In the genomic region with DNA sequence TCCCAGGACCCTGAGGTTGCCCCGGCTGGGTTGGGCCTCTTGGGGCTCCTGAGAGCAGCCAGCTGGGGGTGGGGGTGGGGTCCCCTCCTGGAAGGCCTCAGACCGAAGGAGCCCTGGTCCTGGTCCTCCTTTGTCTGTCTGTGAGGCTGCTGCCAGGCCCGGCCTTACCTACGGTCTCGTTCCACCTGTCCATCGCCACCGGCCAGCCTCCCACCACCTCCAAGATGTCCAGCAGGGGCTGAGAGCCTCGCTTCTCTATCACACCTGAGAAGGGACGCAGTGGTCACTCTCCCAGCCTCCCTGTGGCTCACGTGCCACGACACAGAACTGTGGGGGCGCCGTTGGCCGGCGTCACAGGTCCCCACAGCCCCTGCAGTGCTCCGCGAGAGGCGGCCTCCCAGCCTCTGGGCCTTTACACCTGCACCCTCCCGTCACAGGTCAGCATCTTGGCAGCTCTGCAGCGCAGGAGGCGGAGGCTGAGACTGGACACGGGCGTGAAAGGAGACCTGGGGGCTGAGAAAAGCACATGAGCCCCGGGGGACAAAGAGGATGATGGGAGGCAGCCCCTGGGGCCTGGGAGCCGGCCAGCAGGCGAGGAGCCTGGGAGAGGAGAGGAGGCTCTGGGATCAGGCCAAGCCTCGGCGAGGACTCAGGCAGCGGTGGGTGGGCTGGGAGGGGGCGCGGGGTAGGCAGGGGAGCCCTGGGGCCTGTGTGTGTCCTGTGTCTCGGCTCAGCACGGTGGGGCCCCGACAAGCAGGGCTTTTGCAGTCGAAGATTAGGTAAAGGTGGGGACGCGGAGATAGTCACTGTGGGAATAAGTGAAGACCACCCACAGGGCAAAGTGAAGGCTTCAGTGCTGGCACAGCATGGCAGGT, we compare ENCODE assay signal across 1 cellular context.
TF ChIP-seq lines count a peak whose summit lies in the region.

No MANE protein-coding gene starts in this region.

TF ChIP-seq in H1, 55 proteins besides CTCF, POLR2A, EP300 and RAD21:
- no peak for TF ChIP-seq SP4 (IDR thresholded peaks at IDR 0.05; ENCODE audit: low read length)
- TF ChIP-seq, protein P1, sequence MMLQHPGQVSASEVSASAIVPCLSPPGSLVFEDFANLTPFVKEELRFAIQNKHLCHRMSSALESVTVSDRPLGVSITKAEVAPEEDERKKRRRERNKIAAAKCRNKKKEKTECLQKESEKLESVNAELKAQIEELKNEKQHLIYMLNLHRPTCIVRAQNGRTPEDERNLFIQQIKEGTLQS (IDR thresholded peaks at IDR 0.05; ENCODE audit: insufficient read depth, low read depth, low read length), result no peak
- TF ChIP-seq CEBPB (IDR thresholded peaks at IDR 0.05; ENCODE audit: low read depth, low read length), result no peak
- TF ChIP-seq JUND (IDR thresholded peaks at IDR 0.05; ENCODE audit: low read length), result no peak
- no peak for TF ChIP-seq HDAC2 (IDR thresholded peaks at IDR 0.05; ENCODE audit: borderline replicate concordance in 1 of 2, low read depth in 2 of 2, low read length in 2 of 2)
- no peak for TF ChIP-seq CHD2 (IDR thresholded peaks at IDR 0.05; ENCODE audit: low read length)
- TF ChIP-seq, protein P2, sequence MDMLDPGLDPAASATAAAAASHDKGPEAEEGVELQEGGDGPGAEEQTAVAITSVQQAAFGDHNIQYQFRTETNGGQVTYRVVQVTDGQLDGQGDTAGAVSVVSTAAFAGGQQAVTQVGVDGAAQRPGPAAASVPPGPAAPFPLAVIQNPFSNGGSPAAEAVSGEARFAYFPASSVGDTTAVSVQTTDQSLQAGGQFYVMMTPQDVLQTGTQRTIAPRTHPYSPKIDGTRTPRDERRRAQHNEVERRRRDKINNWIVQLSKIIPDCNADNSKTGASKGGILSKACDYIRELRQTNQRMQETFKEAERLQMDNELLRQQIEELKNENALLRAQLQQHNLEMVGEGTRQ (IDR thresholded peaks at IDR 0.05; ENCODE audit: low read length), result no peak
- no peak for TF ChIP-seq BRCA1 (IDR thresholded peaks at IDR 0.05; ENCODE audit: low read depth, low read length)
- TF ChIP-seq SRF (IDR thresholded peaks at IDR 0.05; ENCODE audit: low read depth, low read length), result no peak
- no peak for TF ChIP-seq CBX8 (IDR thresholded peaks at IDR 0.05; ENCODE audit: borderline replicate concordance, low read depth, low read length)
- no peak for TF ChIP-seq TAF1 (IDR thresholded peaks at IDR 0.05; ENCODE audit: low read depth, low read length)
TF ChIP-seq in H1: peak in this region for 0.
